Comparison of ENCODE assay signal across 9 cellular contexts in genomic region chr20:11053310-11053709, GRCh38.
"Had no signal": no experiment of that assay in that cellular context is flagged by ENCODE, and none has a peak within 500 bp of the region (broad histone marks: within the 10 kb centered on the region; RNA-seq: fewer than 3 reads in every experiment).

No MANE protein-coding gene starts in this region.

- DNase-seq: GM23248, GOT3, H7, HFFc6, KG1 had no signal

- H3K4me1 ChIP-seq: HAP-1 had no signal

- H3K4me3 ChIP-seq: GM23248, HAP-1, K562 had no signal

- H2AFZ ChIP-seq: GM23248 had no signal

- H3K9me3 Mint-ChIP-seq: HFFc6 had no signal

- H3K9ac ChIP-seq: GM23248 had no signal

- H3K27ac ChIP-seq: GM23248 had no signal

- ATAC-seq: HCT116, K562 had no signal

- H3K4me3 Mint-ChIP-seq: HFFc6 had no signal

- FAIRE-seq: HTR-8/SVneo, K562 had no signal

- H3K9me3 ChIP-seq: HAP-1 had no signal

- H3K36me3 ChIP-seq: HAP-1 had no signal

- H3K27ac Mint-ChIP-seq: HFFc6 had no signal
